In the genomic region with DNA sequence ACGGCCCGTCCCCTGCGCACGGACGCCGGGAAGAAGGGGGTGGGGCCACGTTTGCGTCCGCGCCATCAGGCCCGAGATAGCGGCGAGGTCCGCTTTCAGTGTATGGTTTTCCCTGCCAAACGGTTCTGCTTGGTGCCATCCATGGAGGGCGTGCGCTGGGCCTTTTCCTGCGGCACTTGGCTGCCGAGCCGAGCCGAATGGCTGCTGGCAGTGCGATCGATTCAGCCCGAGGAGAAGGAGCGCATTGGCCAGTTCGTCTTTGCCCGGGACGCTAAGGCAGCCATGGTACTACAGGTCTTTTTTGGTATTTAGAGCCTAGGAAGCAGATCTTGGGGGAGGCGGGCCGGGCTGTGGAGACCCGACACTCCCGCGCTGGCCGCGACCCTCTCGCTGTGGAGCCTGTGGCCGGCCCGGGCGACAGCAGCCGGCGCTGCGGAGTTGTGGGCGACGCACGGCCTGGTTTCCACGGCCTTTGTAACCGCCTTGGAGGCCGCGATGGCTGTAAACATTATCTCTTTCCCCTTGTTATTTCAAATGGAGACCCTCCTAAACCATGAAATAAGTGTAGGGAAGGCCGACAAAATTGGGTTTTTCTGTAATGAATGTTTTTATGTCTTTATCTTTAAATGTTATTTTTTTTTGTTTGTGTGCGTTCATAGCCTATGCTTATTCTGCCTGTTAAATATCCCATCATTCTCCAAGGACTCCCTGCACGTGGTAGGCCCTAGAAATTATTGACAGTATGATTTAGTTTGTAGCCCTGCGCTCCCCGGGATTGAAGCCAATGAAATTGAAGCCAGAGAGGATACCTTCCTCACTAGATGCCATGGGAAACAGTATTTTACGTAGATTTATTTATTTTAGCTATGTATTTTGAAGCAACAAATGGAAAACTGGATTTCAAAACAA, we compare ENCODE assay signal across 8 cellular contexts. TPM values are rescaled to one million over a fixed set of nuclear protein-coding genes. Genes with fewer than 3 reads are reported as not detected.
DNase-seq lines count a peak whose midpoint lies in the region; ATAC-seq, FAIRE-seq and TF ChIP-seq lines count a peak whose summit lies in the region.

A gene with protein sequence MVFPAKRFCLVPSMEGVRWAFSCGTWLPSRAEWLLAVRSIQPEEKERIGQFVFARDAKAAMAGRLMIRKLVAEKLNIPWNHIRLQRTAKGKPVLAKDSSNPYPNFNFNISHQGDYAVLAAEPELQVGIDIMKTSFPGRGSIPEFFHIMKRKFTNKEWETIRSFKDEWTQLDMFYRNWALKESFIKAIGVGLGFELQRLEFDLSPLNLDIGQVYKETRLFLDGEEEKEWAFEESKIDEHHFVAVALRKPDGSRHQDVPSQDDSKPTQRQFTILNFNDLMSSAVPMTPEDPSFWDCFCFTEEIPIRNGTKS (plus strand): TSS at position 54 of the 909 bp plus-strand sequence. CDS start 49 bp downstream, at position 103.

- FAIRE-seq in kidney (lab: Jason Lieb, UNC): no peak

- H3K4me1 ChIP-seq in OCI-LY3 (ENCODE audit: low read length) (peaks cover 7% of the 10 kb centered on the region), kidney (ENCODE audit: control insufficient read depth in 1 of 2, insufficient read depth in 1 of 2, low read depth in 1 of 2, low read length in 2 of 2) (peaks cover 7 to 11% of the 10 kb centered on the region in 2 donors)

- ATAC-seq in GM19351 (IDR thresholded peaks at IDR 0.05; ENCODE audit: unreplicated experiment) (peak; percentile 21), HG03378 (IDR thresholded peaks at IDR 0.05; ENCODE audit: unreplicated experiment) (peak; percentile 25)

- TF ChIP-seq CTCF in OCI-LY3 (IDR thresholded peaks at IDR 0.05; ENCODE audit: low read depth, low read length) (no peak), kidney (IDR thresholded peaks at IDR 0.05; ENCODE audit: borderline replicate concordance, extremely low read depth, insufficient read depth) (no peak)

- DNase-seq in EL: peak; percentile 45
- peak in 11 of 61 donors; percentile 3 to 73 (median 45) for DNase-seq in caudate nucleus (lab: John Stamatoyannopoulos, UW)
- DNase-seq in kidney: no peak
- DNase-seq in smooth muscle cell of the brain vasculature (ENCODE audit: low read depth, low spot score): peak; percentile 4
- no peak for DNase-seq in stimulated activated CD4-positive, alpha-beta T cell treated with anti-CD3 and anti-CD28 coated beads, Interleukin-4, amount 100 ng/mL, for 1 hour

- H3K9ac ChIP-seq in OCI-LY3 (ENCODE audit: low read length) (peak within 1 kb of the TSS; percentile 91), kidney (ENCODE audit: low read length in 2 of 2) (peak within 1 kb of the TSS; percentile 64 to 98)

- H3K9me3 ChIP-seq in OCI-LY3 (ENCODE audit: insufficient read depth, low read length) (no peaks in the 10 kb centered on the region), kidney (ENCODE audit: control insufficient read depth in 1 of 2, low read length in 2 of 2) (no peaks in the 10 kb centered on the region)

- H4K20me1 ChIP-seq in OCI-LY3 (ENCODE audit: insufficient read depth, low read length): no peaks in the 10 kb centered on the region

- H3K27ac ChIP-seq in OCI-LY3 (ENCODE audit: low read length) (peak within 1 kb of the TSS; percentile 69), caudate nucleus (ENCODE audit: low read depth, low read length) (peak within 1 kb of the TSS; percentile 99), kidney (ENCODE audit: low read depth in 2 of 2, low read length in 2 of 2) (peak within 1 kb of the TSS; percentile 94 to 98)

- intact Hi-C loops in kidney (cut with DNase I): no loop called here

- peaks cover 22% of the 10 kb centered on the region for H3K36me3 ChIP-seq in OCI-LY3 (replicated peaks; ENCODE audit: low read depth, low read length)
- peaks cover 7 to 11% of the 10 kb centered on the region in 2 donors for H3K36me3 ChIP-seq in kidney (ENCODE audit: control insufficient read depth in 1 of 2, insufficient read depth in 2 of 2, low read length in 2 of 2)

- H2AFZ ChIP-seq in OCI-LY3 (ENCODE audit: low read depth, low read length): peak within 1 kb of the TSS; percentile 84

- no peaks in the 10 kb centered on the region for H3K27me3 ChIP-seq in OCI-LY3 (ENCODE audit: low read depth, low read length)

- H3K79me2 ChIP-seq in OCI-LY3 (ENCODE audit: low read length): peaks cover 49% of the 10 kb centered on the region

- H3K4me3 ChIP-seq in OCI-LY3 (ENCODE audit: low read length) (peak within 1 kb of the TSS; percentile 99), kidney (ENCODE audit: low read length in 2 of 2) (peak within 1 kb of the TSS; percentile 95 to 98)

- H3K4me2 ChIP-seq in OCI-LY3 (ENCODE audit: low read length): peak within 1 kb of the TSS; percentile 87

RNA-seq across cellular contexts. Expression of the gene that starts here (rescaled TPM):
- total RNA-seq in kidney: 33.0 TPM
- 20.8 TPM for polyA plus RNA-seq in kidney (ENCODE audit: insufficient read depth, low read depth, low replicate concordance)

Comparison
In these comparisons a context has a peak if more than half of its experiments do, and no peak if none do; other contexts are left out.
1. DNase-seq: peak in EL (single experiment) and smooth muscle cell of the brain vasculature (single experiment); none in kidney (single experiment) and stimulated activated CD4-positive, alpha-beta T cell treated with anti-CD3 and anti-CD28 coated beads, Interleukin-4, amount 100 ng/mL, for 1 hour (single experiment).
2. Peak in every context shown above with its lines, with median percentiles within 50 percentile points of each other: H3K27ac ChIP-seq.